In the genomic region with DNA sequence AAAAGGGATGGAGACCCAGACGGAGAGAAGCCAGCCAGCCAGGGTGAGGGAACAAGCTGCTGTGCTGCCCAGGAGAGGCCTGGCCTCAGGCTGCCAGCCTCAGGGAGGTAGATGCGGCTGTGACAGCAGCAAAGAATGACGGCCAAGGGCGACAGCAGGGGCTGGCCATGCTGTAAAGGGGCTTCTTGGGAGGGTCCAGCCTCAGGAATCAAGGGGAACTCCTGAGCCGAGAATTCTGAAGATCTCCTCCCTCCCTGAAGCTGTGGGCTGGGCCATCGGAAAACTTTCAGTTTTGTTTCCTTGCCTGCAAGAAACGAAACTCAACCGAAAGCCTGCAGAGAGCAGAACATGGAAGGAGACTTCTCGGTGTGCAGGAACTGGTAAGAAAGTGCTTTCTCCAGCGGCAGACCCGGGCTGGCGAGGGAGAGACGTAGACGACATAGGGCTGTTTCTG, we compare ENCODE assay signal across 1 cellular context.
TF ChIP-seq lines count a peak whose summit lies in the region.

A gene with protein sequence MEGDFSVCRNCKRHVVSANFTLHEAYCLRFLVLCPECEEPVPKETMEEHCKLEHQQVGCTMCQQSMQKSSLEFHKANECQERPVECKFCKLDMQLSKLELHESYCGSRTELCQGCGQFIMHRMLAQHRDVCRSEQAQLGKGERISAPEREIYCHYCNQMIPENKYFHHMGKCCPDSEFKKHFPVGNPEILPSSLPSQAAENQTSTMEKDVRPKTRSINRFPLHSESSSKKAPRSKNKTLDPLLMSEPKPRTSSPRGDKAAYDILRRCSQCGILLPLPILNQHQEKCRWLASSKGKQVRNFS (plus strand): TSS at position 316 of the 454 bp plus-strand sequence. CDS start 33 bp downstream, at position 349.

TF ChIP-seq in GM12878, 131 proteins besides CTCF, POLR2A, EP300 and RAD21 (continued from another document):
- TF ChIP-seq, protein P1, sequence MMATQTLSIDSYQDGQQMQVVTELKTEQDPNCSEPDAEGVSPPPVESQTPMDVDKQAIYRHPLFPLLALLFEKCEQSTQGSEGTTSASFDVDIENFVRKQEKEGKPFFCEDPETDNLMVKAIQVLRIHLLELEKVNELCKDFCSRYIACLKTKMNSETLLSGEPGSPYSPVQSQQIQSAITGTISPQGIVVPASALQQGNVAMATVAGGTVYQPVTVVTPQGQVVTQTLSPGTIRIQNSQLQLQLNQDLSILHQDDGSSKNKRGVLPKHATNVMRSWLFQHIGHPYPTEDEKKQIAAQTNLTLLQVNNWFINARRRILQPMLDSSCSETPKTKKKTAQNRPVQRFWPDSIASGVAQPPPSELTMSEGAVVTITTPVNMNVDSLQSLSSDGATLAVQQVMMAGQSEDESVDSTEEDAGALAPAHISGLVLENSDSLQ (IDR thresholded peaks at IDR 0.05), result 0 out of 2 replicates have a peak, but pooled peaks have one; percentile 17
- TF ChIP-seq POLR2AphosphoS5 (IDR thresholded peaks at IDR 0.05; ENCODE audit: low read length) (peak; percentile 81), IKZF2 (IDR thresholded peaks at IDR 0.05) (peak; percentile 55 to 74), EGR1 (IDR thresholded peaks at IDR 0.05; ENCODE audit: borderline replicate concordance in 1 of 2, low read depth in 2 of 2, low read length in 2 of 2) (no peak), TCF7 (IDR thresholded peaks at IDR 0.05; ENCODE audit: borderline replicate concordance) (no peak), IKZF1 (conservative IDR thresholded peaks at IDR 0.05) (peak; percentile 86), TCF12 (IDR thresholded peaks at IDR 0.05; ENCODE audit: low read depth, low read length) (no peak), ZNF24 (IDR thresholded peaks at IDR 0.05) (no peak), YY1 (IDR thresholded peaks at IDR 0.05; ENCODE audit: low read depth, low read length) (peak; percentile 82; the same call in 1 of the 2 replicates), PAX5 (IDR thresholded peaks at IDR 0.05; ENCODE audit: borderline replicate concordance, low read depth, low read length) (0 out of 2 replicates have a peak, but pooled peaks have one; percentile 10), GATAD2B (conservative IDR thresholded peaks at IDR 0.05; ENCODE audit: low read depth) (peak; percentile 63; the same call in 1 of the 2 replicates)
